26 cellular contexts compared by ENCODE assay signal in the genomic region with DNA sequence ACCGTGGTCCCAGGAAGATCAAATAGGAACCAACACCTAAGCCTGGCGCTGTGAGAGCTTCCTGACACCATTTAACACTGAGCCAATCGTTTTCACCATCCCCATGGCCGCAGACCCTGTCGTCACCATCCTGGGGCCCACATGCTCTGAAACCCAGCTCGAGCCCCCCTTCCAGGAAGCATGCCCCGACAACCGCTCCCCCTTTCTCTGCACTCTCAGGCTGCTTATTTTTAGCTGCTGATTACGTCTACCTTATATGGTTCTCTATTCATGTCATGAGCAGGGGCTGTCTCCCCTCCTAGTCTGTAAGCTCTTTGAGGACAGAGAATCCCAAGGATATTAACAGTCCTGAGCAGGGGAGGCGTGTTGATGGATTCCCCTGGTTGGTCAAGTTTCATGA. TPM values are rescaled to one million over a fixed set of nuclear protein-coding genes. Genes with fewer than 3 reads are reported as not detected.
"Had no signal": no experiment of that assay in that cellular context is flagged by ENCODE, and none has a peak within 500 bp of the region (broad histone marks: within the 10 kb centered on the region; RNA-seq: fewer than 3 reads in every experiment).

No MANE protein-coding gene starts in this region.

- H3K4me3 ChIP-seq: breast epithelium, dorsolateral prefrontal cortex, lower lobe of right lung, sigmoid colon, smooth muscle cell, testis, transverse colon had no signal

- H3K36me3 Mint-ChIP-seq: activated naive CD4-positive, alpha-beta T cell treated with anti-CD3 and anti-CD28 coated beads, Interleukin-2, amount 50 U/mL, for 72 hours; natural killer cell; T-cell had no signal

- H3K4me1 ChIP-seq: breast epithelium, sigmoid colon, testis, transverse colon had no signal

- H3K27ac ChIP-seq: breast epithelium, dorsolateral prefrontal cortex, lower lobe of right lung, sigmoid colon, testis, transverse colon had no signal

- H3K4me2 ChIP-seq: smooth muscle cell had no signal

- H3K9me3 Mint-ChIP-seq: activated B cell treated with CpG ODN at 0.5 μM for 24 hours; activated naive CD4-positive, alpha-beta T cell treated with anti-CD3 and anti-CD28 coated beads, Interleukin-2, amount 50 U/mL, for 72 hours; activated T-cell treated with anti-CD3 and anti-CD28 coated beads, Interleukin-2, amount 50 U/mL, for 72 hours; natural killer cell; T-cell; T-helper 2 cell treated with Interferon-gamma antibody and Interleukin-4, amounts not matched to agents 5 μg/mL and 100 μg/mL, for 36 hours had no signal

- H3K9me3 ChIP-seq: breast epithelium, lower lobe of right lung, sigmoid colon, testis, transverse colon had no signal

- H3K36me3 ChIP-seq: breast epithelium, lower lobe of right lung, sigmoid colon, transverse colon had no signal

- H3K27me3 ChIP-seq: breast epithelium, dorsolateral prefrontal cortex, sigmoid colon, testis, transverse colon had no signal

- ATAC-seq: activated CD4-positive, alpha-beta T cell treated with anti-CD3 and anti-CD28 coated beads for 36 hours; activated naive CD4-positive, alpha-beta T cell treated with anti-CD3 and anti-CD28 coated beads, Interleukin-2, amount 50 U/mL, for 72 hours; activated T-cell treated with anti-CD3 and anti-CD28 coated beads, Interleukin-2, amount 50 U/mL, for 72 hours; left colon; natural killer cell; T-cell had no signal

- H3K4me1 Mint-ChIP-seq: activated B cell treated with CpG ODN at 0.5 μM for 24 hours; activated CD4-positive, alpha-beta T cell treated with anti-CD3 and anti-CD28 coated beads for 36 hours; natural killer cell; T-cell had no signal

- DNase-seq: activated B cell treated with CpG ODN at 0.5 μM for 24 hours; activated CD4-positive, alpha-beta T cell treated with anti-CD3 and anti-CD28 coated beads for 36 hours; activated naive CD4-positive, alpha-beta T cell; activated T-cell treated with anti-CD3 and anti-CD28 coated beads for 4 hours; activated T-cell treated with anti-CD3 and anti-CD28 coated beads, Interleukin-2, amount 50 U/mL, for 72 hours; dorsolateral prefrontal cortex; effector memory CD4-positive, alpha-beta T cell; glutamatergic neuron; hippocampal formation; left colon; lower lobe of right lung; mesenchymal stem cell; natural killer cell; sigmoid colon; stimulated activated CD4-positive, alpha-beta T cell treated with anti-CD3 and anti-CD28 coated beads, Interleukin-1b, Interleukin-23, amount 100 ng/mL, for 48 hours; stimulated activated naive CD4-positive, alpha-beta T cell; T-cell; testis; transverse colon had no signal

- H3K4me3 Mint-ChIP-seq: activated B cell treated with CpG ODN at 0.5 μM for 24 hours; activated CD4-positive, alpha-beta T cell treated with anti-CD3 and anti-CD28 coated beads for 36 hours; activated T-cell treated with anti-CD3 and anti-CD28 coated beads, Interleukin-2, amount 50 U/mL, for 72 hours; natural killer cell; T-cell; T-helper 2 cell treated with Interferon-gamma antibody and Interleukin-4, amounts not matched to agents 5 μg/mL and 100 μg/mL, for 36 hours had no signal

- H3K27ac Mint-ChIP-seq: activated B cell treated with CpG ODN at 0.5 μM for 24 hours; activated CD4-positive, alpha-beta T cell treated with anti-CD3 and anti-CD28 coated beads for 36 hours; activated naive CD4-positive, alpha-beta T cell treated with anti-CD3 and anti-CD28 coated beads, Interleukin-2, amount 50 U/mL, for 72 hours; activated T-cell treated with anti-CD3 and anti-CD28 coated beads, Interleukin-2, amount 50 U/mL, for 72 hours; natural killer cell; T-cell; T-helper 2 cell treated with Interferon-gamma antibody and Interleukin-4, amounts not matched to agents 5 μg/mL and 100 μg/mL, for 36 hours had no signal

RNA-seq across cellular contexts. Expression of gene SRL, which starts 10.5 kb away (rescaled TPM):
- total RNA-seq: activated B cell treated with CpG ODN at 0.5 μM for 24 hours; activated CD4-positive, alpha-beta T cell treated with anti-CD3 and anti-CD28 coated beads for 36 hours; activated naive CD4-positive, alpha-beta T cell treated with anti-CD3 and anti-CD28 coated beads, Interleukin-2, amount 50 U/mL, for 72 hours; activated T-cell treated with anti-CD3 and anti-CD28 coated beads, Interleukin-2, amount 50 U/mL, for 72 hours; epithelial cell of proximal tubule; natural killer cell; osteocyte; smooth muscle cell had no signal
- polyA plus RNA-seq: keratinocyte, smooth muscle cell had no signal
